Comparison of ENCODE assay signal across 27 cellular contexts in genomic region chr17:66582373-66583111, GRCh38.
A peak's percentile ranks its signal among the peaks of the same experiment; 100 is the strongest.
DNase-seq lines count a peak whose midpoint lies in the region; ATAC-seq and TF ChIP-seq lines count a peak whose summit lies in the region.
"Had no signal": no experiment of that assay in that cellular context is flagged by ENCODE, and none has a peak within 500 bp of the region (broad histone marks: within the 10 kb centered on the region; RNA-seq: fewer than 3 reads in every experiment).

No MANE protein-coding gene starts in this region.

- no peak overlapping the region for H4K91ac ChIP-seq in H9 (ENCODE audit: insufficient read length, low read depth, low read length)

- H4K8ac ChIP-seq in H9 (replicated peaks; ENCODE audit: insufficient read length, low read depth, low read length) = no peak overlapping the region
- no peak overlapping the region for H4K8ac ChIP-seq in mesendoderm (ENCODE audit: low read depth, low read length)

- no peak overlapping the region for H2AK5ac ChIP-seq in H9 (ENCODE audit: insufficient read length, low read length)
- no peak overlapping the region for H2AK5ac ChIP-seq in mesendoderm (ENCODE audit: low read length)

- H3K4me2 ChIP-seq in BLaER1 = peak overlapping the region; percentile 53; the same call in 1 of the 2 replicates
- no peak overlapping the region for H3K4me2 ChIP-seq in H9 (ENCODE audit: insufficient read depth, insufficient read length, low read length)
- H3K4me2 ChIP-seq in mesendoderm (ENCODE audit: low read length) = no peak overlapping the region

- H4K5ac ChIP-seq in H9 (ENCODE audit: insufficient read length, low read depth, low read length) = no peak overlapping the region
- no peak overlapping the region for H4K5ac ChIP-seq in mesendoderm (ENCODE audit: low read length)

- H2BK15ac ChIP-seq in H9 (ENCODE audit: low read depth, low read length) (no peak overlapping the region), mesendoderm (replicated peaks; ENCODE audit: low read depth) (no peak overlapping the region)

- H2BK5ac ChIP-seq in H9 (ENCODE audit: insufficient read length, low read length) = no peak overlapping the region
- H2BK5ac ChIP-seq in mesendoderm (ENCODE audit: low read length) = no peak overlapping the region

- no peak overlapping the region for H2BK20ac ChIP-seq in H9 (ENCODE audit: low read depth, low read length, poor library complexity, severe bottlenecking)

- in situ Hi-C loops in brain microvascular endothelial cell (cut with HindIII; ENCODE audit: low pct_ligation_motif_present, low sequenced_read_pairs) = no loop called here

- peaks cover 21 to 29% of the 10 kb centered on the region in 2 experiments for H3K4me1 Mint-ChIP-seq in H9

- H3K27ac ChIP-seq in BLaER1 (no peak overlapping the region), H9 (ENCODE audit: insufficient read length, low read depth, low read length) (no peak overlapping the region), brain microvascular endothelial cell (no peak overlapping the region), mesendoderm (ENCODE audit: low read depth, low read length) (no peak overlapping the region)
- H3K27ac ChIP-seq: pancreas, RWPE1, SK-N-MC, thyroid gland had no signal

- no CpG with 5 or more reads among the region's 5 CpGs for WGBS in H9 (ENCODE audit: extremely low coverage, insufficient read length, low lambda C conversion rate)
- WGBS in mesendoderm (ENCODE audit: extremely low coverage, insufficient coverage, low lambda C conversion rate) = no CpG with 5 or more reads among the region's 5 CpGs

- no peaks in the 10 kb centered on the region for H3K27me3 Mint-ChIP-seq in H9 (ENCODE audit: low read depth)
- H3K27me3 Mint-ChIP-seq: activated naive CD8-positive, alpha-beta T cell treated with anti-CD3 and anti-CD28 coated beads, Interleukin-2, amount 10 ng/mL, durations not matched to agents 7 days and 5 days; naive thymus-derived CD4-positive, alpha-beta T cell had no signal

- no peak overlapping the region for H3T11ph ChIP-seq in H9 (ENCODE audit: low read length)

- no peak overlapping the region for H3K4ac ChIP-seq in H9 (ENCODE audit: low read depth, low read length)
- H3K4ac ChIP-seq in mesendoderm (ENCODE audit: low read depth, low read length) = no peak overlapping the region

- H2BK12ac ChIP-seq in H9 (ENCODE audit: insufficient read length, low read depth, low read length) = no peak overlapping the region

- H3K9ac ChIP-seq in BLaER1 (no peak overlapping the region), H9 (ENCODE audit: extremely low read depth, insufficient read length, low read length) (no peak overlapping the region), mesendoderm (ENCODE audit: low read length) (no peak overlapping the region)

- H4K20me1 ChIP-seq in BLaER1 (no peaks in the 10 kb centered on the region), H9 (ENCODE audit: control insufficient read depth, insufficient read depth, insufficient read length) (no peaks in the 10 kb centered on the region)

- H3K79me1 ChIP-seq in H9 (ENCODE audit: insufficient read depth, low read depth, low read length, poor library complexity, severe bottlenecking) (no peaks in the 10 kb centered on the region), mesendoderm (ENCODE audit: low read length) (no peaks in the 10 kb centered on the region)

- H3K14ac ChIP-seq in H9 (ENCODE audit: insufficient read depth, low read length) = no peak overlapping the region

- H3K9me3 ChIP-seq in BLaER1 (peaks cover 11% of the 10 kb centered on the region; the same call in 1 of the 2 replicates), H9 (ENCODE audit: control insufficient read depth, low read depth, low read length) (no peaks in the 10 kb centered on the region)
- H3K9me3 ChIP-seq: HAP-1, heart right ventricle, pancreas, thyroid gland had no signal

- H3K36me3 Mint-ChIP-seq in H9 (ENCODE audit: insufficient read depth in 1 of 3, low read depth in 3 of 3) = peaks cover 0 to 4% (median 4%) of the 10 kb centered on the region in 3 experiments; a peak in 3 of 7 replicates

- H3K4me3 Mint-ChIP-seq in H9 = no peak overlapping the region
- H3K4me3 Mint-ChIP-seq: activated naive CD8-positive, alpha-beta T cell treated with anti-CD3 and anti-CD28 coated beads, Interleukin-2, amount 10 ng/mL, durations not matched to agents 7 days and 5 days; CD8-positive, alpha-beta T cell had no signal

- H3K18ac ChIP-seq in H9 (ENCODE audit: insufficient read length, low read depth, low read length) (no peak overlapping the region), mesendoderm (ENCODE audit: low read length) (no peak overlapping the region)

- H3K27ac Mint-ChIP-seq in H9 = no peak overlapping the region
- H3K27ac Mint-ChIP-seq: activated naive CD8-positive, alpha-beta T cell treated with anti-CD3 and anti-CD28 coated beads, Interleukin-2, amount 10 ng/mL, durations not matched to agents 7 days and 5 days; activated T-helper 2 cell treated with anti-CD3 and anti-CD28 coated beads, Interferon-gamma antibody, Interleukin-2, Interleukin-4, amounts not matched to agents 10 μg/mL and 5 μg/mL and 100 μg/mL, durations not matched to agents 14 hours and 24 hours and 36 hours; CD8-positive, alpha-beta T cell had no signal

- peak; percentile 42; the same call in 2 of the 3 replicates for TF ChIP-seq CTCF in H9 (conservative IDR thresholded peaks at IDR 0.05)
- peak; percentile 38 for TF ChIP-seq CTCF in brain microvascular endothelial cell (IDR thresholded peaks at IDR 0.05; ENCODE audit: low read depth, low read length, missing control alignments)

- H3K23ac ChIP-seq in H9 (ENCODE audit: insufficient read length, low read depth, low read length) (no peak overlapping the region), mesendoderm (ENCODE audit: low read length) (no peak overlapping the region)

- H2AFZ ChIP-seq in H9 (ENCODE audit: low read length) = no peak overlapping the region

- peaks cover 17% of the 10 kb centered on the region for H3K4me1 ChIP-seq in BLaER1
- peaks cover 2% of the 10 kb centered on the region; the same call in 1 of the 2 replicates for H3K4me1 ChIP-seq in H9 (ENCODE audit: insufficient read depth, low read length)
- no peaks in the 10 kb centered on the region for H3K4me1 ChIP-seq in mesendoderm (ENCODE audit: control insufficient read depth, low read depth, low read length)
- H3K4me1 ChIP-seq: HAP-1 had no signal

- ATAC-seq in GM18502 (IDR thresholded peaks at IDR 0.05; ENCODE audit: poor library complexity, unreplicated experiment) = no peak
- ATAC-seq in HG02571 (IDR thresholded peaks at IDR 0.05; ENCODE audit: unreplicated experiment) = no peak
- no peak for ATAC-seq in HG03175 (IDR thresholded peaks at IDR 0.05; ENCODE audit: unreplicated experiment)
- ATAC-seq: CD8-positive, alpha-beta T cell; GM12878; heart right ventricle; left colon; naive thymus-derived CD4-positive, alpha-beta T cell; sciatic nerve; stimulated activated naive CD8-positive, alpha-beta T cell treated with anti-CD3 and anti-CD28 coated beads, Interleukin-15, Interleukin-2, amounts not matched to agents 100 U/mL and 50 U/mL, for 24 hours had no signal

- no peaks in the 10 kb centered on the region for H3K23me2 ChIP-seq in H9 (ENCODE audit: insufficient read length, low read depth, low read length, poor library complexity, severe bottlenecking)

- H3K4me3 ChIP-seq in BLaER1 (no peak overlapping the region), brain microvascular endothelial cell (ENCODE audit: low read depth, low read length) (no peak overlapping the region), mesendoderm (ENCODE audit: low read length) (no peak overlapping the region)
- H3K4me3 ChIP-seq: GM12878, HAP-1, heart right ventricle, pancreas, SK-N-MC, thyroid gland had no signal

- H3K9me3 Mint-ChIP-seq in H9 = peaks cover 0 to 3% of the 10 kb centered on the region in 2 experiments; a peak in 1 of 5 replicates

- H3K27me3 ChIP-seq in BLaER1 (no peaks in the 10 kb centered on the region), H9 (ENCODE audit: insufficient read depth, low read length) (no peaks in the 10 kb centered on the region), brain microvascular endothelial cell (replicated peaks) (no peaks in the 10 kb centered on the region), mesendoderm (ENCODE audit: insufficient read depth, low read length, poor library complexity) (no peaks in the 10 kb centered on the region)
- H3K27me3 ChIP-seq: heart right ventricle, pancreas, thyroid gland had no signal

- no peaks in the 10 kb centered on the region; the same call in 1 of the 2 replicates for H3K79me2 ChIP-seq in H9 (ENCODE audit: insufficient read depth, low read length)
- no peaks in the 10 kb centered on the region for H3K79me2 ChIP-seq in mesendoderm (ENCODE audit: control insufficient read depth, insufficient read depth, low read length)

- DNase-seq in H9 (peak; percentile 21), brain microvascular endothelial cell (no peak), mesendoderm (peak; percentile 15)
- DNase-seq in NK-92 treated with Interleukin-12 subunit alpha and Interleukin-12 subunit beta, amount 100 ng/mL, for 24 hours (lab: John Stamatoyannopoulos, UW) = no peak
- DNase-seq: activated CD4-positive, alpha-beta T cell treated with anti-CD3 and anti-CD28 coated beads, Interleukin-2, amount 50 U/mL, for 1 hour; activated naive CD8-positive, alpha-beta T cell treated with anti-CD3 and anti-CD28 coated beads, Interleukin-2, amount 10 ng/mL, durations not matched to agents 7 days and 5 days; CD8-positive, alpha-beta T cell; erythroblast; heart right ventricle; left colon; naive thymus-derived CD4-positive, alpha-beta T cell; NCI-H2081; NCI-H226; NCI-H748 treated with DMSO at 0.1 percent for 48 hours; pancreas; stimulated activated naive CD8-positive, alpha-beta T cell treated with anti-CD3 and anti-CD28 coated beads, Interleukin-15, Interleukin-2, amounts not matched to agents 100 U/mL and 50 U/mL, for 24 hours; thyroid gland had no signal

- H2BK120ac ChIP-seq in H9 (ENCODE audit: low read depth, low read length, poor library complexity, severe bottlenecking) = no peak overlapping the region
- no peak overlapping the region for H2BK120ac ChIP-seq in mesendoderm (ENCODE audit: low read depth, low read length)

- H3K56ac ChIP-seq in H9 (ENCODE audit: insufficient read length, low read depth, low read length) (no peak overlapping the region), mesendoderm (ENCODE audit: low read length) (no peak overlapping the region)

- no peaks in the 10 kb centered on the region for H3K36me3 ChIP-seq in BLaER1
- H3K36me3 ChIP-seq in brain microvascular endothelial cell (replicated peaks) = no peaks in the 10 kb centered on the region
- H3K36me3 ChIP-seq in mesendoderm (ENCODE audit: control insufficient read depth, insufficient read depth, low read length) = no peaks in the 10 kb centered on the region
- H3K36me3 ChIP-seq: HAP-1, heart right ventricle, pancreas, thyroid gland had no signal

Comparison
In these comparisons a context has a peak if more than half of its experiments do, and no peak if none do; other contexts are left out.
1. DNase-seq: peak in H9 (single experiment) and mesendoderm (single experiment); none in brain microvascular endothelial cell (single experiment) and NK-92 treated with Interleukin-12 subunit alpha and Interleukin-12 subunit beta, amount 100 ng/mL, for 24 hours (single experiment).